1 cellular context compared by ENCODE assay signal in the genomic region with DNA sequence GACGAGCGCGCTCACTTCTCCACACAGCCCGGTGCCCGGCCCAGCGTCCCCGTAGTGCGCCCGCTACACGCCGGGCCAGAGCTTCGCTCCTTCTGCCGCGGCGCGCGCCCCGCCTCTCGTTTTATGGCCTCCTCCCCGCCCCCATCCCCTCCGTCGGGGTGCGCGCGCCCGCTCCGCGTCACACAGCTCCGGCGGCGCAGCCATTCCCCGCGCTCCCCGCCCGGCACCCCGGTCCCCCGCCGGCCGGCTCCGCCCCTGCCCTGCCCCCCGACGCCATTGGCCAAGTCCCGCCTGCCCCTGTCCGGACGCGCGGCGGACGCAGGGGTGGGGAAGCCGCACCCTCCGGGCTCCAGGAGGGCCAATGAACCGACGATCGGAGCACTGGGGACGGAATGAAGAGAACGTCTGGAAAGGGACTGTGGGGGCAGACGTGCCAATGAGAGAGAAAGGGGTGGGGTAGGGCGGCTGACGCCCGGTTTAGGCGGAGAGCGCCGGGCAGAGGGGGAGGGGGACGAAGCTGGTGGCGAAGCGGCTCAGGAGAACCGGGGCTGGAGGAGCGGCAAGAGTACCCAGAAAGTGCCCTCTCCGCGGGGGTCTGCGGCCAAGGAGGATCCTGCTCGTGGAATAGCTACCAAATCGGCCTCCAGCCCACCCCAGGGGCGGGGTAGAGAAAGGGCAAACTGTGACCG.
TF ChIP-seq lines count a peak whose summit lies in the region.

A gene with protein sequence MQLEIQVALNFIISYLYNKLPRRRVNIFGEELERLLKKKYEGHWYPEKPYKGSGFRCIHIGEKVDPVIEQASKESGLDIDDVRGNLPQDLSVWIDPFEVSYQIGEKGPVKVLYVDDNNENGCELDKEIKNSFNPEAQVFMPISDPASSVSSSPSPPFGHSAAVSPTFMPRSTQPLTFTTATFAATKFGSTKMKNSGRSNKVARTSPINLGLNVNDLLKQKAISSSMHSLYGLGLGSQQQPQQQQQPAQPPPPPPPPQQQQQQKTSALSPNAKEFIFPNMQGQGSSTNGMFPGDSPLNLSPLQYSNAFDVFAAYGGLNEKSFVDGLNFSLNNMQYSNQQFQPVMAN (minus strand): TSS at position 94 of the 689 bp plus-strand sequence. CDS start 2,337 bp downstream, outside the sequence.

TF ChIP-seq in K562, 482 proteins besides CTCF, POLR2A, EP300 and RAD21 (continued from another document and continues in another):
- TF ChIP-seq GATAD2B (IDR thresholded peaks at IDR 0.05; ENCODE audit: borderline replicate concordance) (0 out of 2 replicates have a peak, but pooled peaks have one; percentile 6), ZNF561 (CRISPR knock-in tag; conservative IDR thresholded peaks at IDR 0.05) (no peak), MYC (IDR thresholded peaks at IDR 0.05; ENCODE audit: low read depth, low read length) (peak; percentile 51), MYC (CRISPR knock-in tag; IDR thresholded peaks at IDR 0.05; ENCODE audit: borderline replicate concordance, low read depth) (no peak), ZNF23 (CRISPR knock-in tag; IDR thresholded peaks at IDR 0.05) (no peak), PHF8 (IDR thresholded peaks at IDR 0.05; ENCODE audit: borderline replicate concordance, low read length) (peak; percentile 54; the same call in 1 of the 2 replicates), PURB (CRISPR knock-in tag; IDR thresholded peaks at IDR 0.05; ENCODE audit: low read depth) (no peak), ZNF12 (CRISPR knock-in tag; IDR thresholded peaks at IDR 0.05) (0 out of 2 replicates have a peak, but pooled peaks have one; percentile 21), C11orf30 (IDR thresholded peaks at IDR 0.05; ENCODE audit: low read depth) (0 out of 2 replicates have a peak, but pooled peaks have one; percentile 3), BHLHE40 (IDR thresholded peaks at IDR 0.05; ENCODE audit: low read length) (0 out of 2 replicates have a peak, but pooled peaks have one; percentile 38), NELFE (IDR thresholded peaks at IDR 0.05; ENCODE audit: insufficient read depth, insufficient read length) (peak; percentile 99), MEIS2 (IDR thresholded peaks at IDR 0.05; ENCODE audit: partially characterized antibody) (no peak), SAFB2 (IDR thresholded peaks at IDR 0.05; ENCODE audit: borderline replicate concordance, low read depth, low read length, severe bottlenecking) (no peak), SMAD4 (CRISPR knock-in tag; conservative IDR thresholded peaks at IDR 0.05) (peak; percentile 64), ATF1 (CRISPR knock-in tag; IDR thresholded peaks at IDR 0.05) (peak; percentile 54; the same call in 1 of the 2 replicates), ATF1 (tag; IDR thresholded peaks at IDR 0.05) (peak; percentile 79), ZEB2 (IDR thresholded peaks at IDR 0.05) (no peak), OTX1 (CRISPR knock-in tag; IDR thresholded peaks at IDR 0.05) (peak; percentile 80), SMC3 (conservative IDR thresholded peaks at IDR 0.05; ENCODE audit: insufficient read depth, low read depth, low read length) (no peak), GTF2F1 (IDR thresholded peaks at IDR 0.05; ENCODE audit: low read depth, low read length) (peak; percentile 95), SMARCE1 (IDR thresholded peaks at IDR 0.05) (no peak), CTBP1 (IDR thresholded peaks at IDR 0.05; ENCODE audit: borderline replicate concordance) (peak; percentile 78), KLF16 (IDR thresholded peaks at IDR 0.05) (no peak), CBX1 (IDR thresholded peaks at IDR 0.05; ENCODE audit: low read depth) (peak; percentile 96), SIN3A (IDR thresholded peaks at IDR 0.05; ENCODE audit: borderline replicate concordance in 2 of 2, control insufficient read depth in 1 of 2, low read depth in 2 of 2, low read length in 2 of 2) (peak in 1 of 2 experiments; percentile 81; a peak in 1 of 4 replicates), MBD2 (IDR thresholded peaks at IDR 0.05; ENCODE audit: borderline replicate concordance, low read depth) (peak; percentile 86), POLR2B (IDR thresholded peaks at IDR 0.05; ENCODE audit: low read depth, partially characterized antibody) (peak; percentile 97), GABPB2 (CRISPR knock-in tag; conservative IDR thresholded peaks at IDR 0.05) (no peak), ZZZ3 (IDR thresholded peaks at IDR 0.05) (no peak), ZKSCAN1 (IDR thresholded peaks at IDR 0.05; ENCODE audit: low read depth, low read length) (peak; percentile 39; the same call in 1 of the 2 replicates), PTTG1 (tag; IDR thresholded peaks at IDR 0.05; ENCODE audit: low read depth) (no peak), KLF13 (tag; IDR thresholded peaks at IDR 0.05; ENCODE audit: borderline replicate concordance, low read depth) (no peak), NRF1 (conservative IDR thresholded peaks at IDR 0.05 in 1 of 2, IDR thresholded peaks at IDR 0.05 in 1 of 2) (peak; percentile 70 to 72; a peak in 3 of 4 replicates), KHSRP (IDR thresholded peaks at IDR 0.05) (no peak), SMAD2 (IDR thresholded peaks at IDR 0.05; ENCODE audit: low read depth, low read length) (no peak), PHF20 (IDR thresholded peaks at IDR 0.05; ENCODE audit: partially characterized antibody) (peak; percentile 11), NFYB (IDR thresholded peaks at IDR 0.05; ENCODE audit: extremely low read depth, insufficient read length) (no peak), PRMT5 (CRISPR knock-in tag; IDR thresholded peaks at IDR 0.05) (no peak)
- TF ChIP-seq, protein P1, sequence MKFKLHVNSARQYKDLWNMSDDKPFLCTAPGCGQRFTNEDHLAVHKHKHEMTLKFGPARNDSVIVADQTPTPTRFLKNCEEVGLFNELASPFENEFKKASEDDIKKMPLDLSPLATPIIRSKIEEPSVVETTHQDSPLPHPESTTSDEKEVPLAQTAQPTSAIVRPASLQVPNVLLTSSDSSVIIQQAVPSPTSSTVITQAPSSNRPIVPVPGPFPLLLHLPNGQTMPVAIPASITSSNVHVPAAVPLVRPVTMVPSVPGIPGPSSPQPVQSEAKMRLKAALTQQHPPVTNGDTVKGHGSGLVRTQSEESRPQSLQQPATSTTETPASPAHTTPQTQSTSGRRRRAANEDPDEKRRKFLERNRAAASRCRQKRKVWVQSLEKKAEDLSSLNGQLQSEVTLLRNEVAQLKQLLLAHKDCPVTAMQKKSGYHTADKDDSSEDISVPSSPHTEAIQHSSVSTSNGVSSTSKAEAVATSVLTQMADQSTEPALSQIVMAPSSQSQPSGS (CRISPR knock-in tag; IDR thresholded peaks at IDR 0.05) = no peak
- TF ChIP-seq, protein P2, sequence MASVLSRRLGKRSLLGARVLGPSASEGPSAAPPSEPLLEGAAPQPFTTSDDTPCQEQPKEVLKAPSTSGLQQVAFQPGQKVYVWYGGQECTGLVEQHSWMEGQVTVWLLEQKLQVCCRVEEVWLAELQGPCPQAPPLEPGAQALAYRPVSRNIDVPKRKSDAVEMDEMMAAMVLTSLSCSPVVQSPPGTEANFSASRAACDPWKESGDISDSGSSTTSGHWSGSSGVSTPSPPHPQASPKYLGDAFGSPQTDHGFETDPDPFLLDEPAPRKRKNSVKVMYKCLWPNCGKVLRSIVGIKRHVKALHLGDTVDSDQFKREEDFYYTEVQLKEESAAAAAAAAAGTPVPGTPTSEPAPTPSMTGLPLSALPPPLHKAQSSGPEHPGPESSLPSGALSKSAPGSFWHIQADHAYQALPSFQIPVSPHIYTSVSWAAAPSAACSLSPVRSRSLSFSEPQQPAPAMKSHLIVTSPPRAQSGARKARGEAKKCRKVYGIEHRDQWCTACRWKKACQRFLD (CRISPR knock-in tag; IDR thresholded peaks at IDR 0.05) = peak; percentile 93
- TF ChIP-seq, protein P3, sequence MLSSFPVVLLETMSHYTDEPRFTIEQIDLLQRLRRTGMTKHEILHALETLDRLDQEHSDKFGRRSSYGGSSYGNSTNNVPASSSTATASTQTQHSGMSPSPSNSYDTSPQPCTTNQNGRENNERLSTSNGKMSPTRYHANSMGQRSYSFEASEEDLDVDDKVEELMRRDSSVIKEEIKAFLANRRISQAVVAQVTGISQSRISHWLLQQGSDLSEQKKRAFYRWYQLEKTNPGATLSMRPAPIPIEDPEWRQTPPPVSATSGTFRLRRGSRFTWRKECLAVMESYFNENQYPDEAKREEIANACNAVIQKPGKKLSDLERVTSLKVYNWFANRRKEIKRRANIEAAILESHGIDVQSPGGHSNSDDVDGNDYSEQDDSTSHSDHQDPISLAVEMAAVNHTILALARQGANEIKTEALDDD (IDR thresholded peaks at IDR 0.05) = no peak
- TF ChIP-seq, protein P4, sequence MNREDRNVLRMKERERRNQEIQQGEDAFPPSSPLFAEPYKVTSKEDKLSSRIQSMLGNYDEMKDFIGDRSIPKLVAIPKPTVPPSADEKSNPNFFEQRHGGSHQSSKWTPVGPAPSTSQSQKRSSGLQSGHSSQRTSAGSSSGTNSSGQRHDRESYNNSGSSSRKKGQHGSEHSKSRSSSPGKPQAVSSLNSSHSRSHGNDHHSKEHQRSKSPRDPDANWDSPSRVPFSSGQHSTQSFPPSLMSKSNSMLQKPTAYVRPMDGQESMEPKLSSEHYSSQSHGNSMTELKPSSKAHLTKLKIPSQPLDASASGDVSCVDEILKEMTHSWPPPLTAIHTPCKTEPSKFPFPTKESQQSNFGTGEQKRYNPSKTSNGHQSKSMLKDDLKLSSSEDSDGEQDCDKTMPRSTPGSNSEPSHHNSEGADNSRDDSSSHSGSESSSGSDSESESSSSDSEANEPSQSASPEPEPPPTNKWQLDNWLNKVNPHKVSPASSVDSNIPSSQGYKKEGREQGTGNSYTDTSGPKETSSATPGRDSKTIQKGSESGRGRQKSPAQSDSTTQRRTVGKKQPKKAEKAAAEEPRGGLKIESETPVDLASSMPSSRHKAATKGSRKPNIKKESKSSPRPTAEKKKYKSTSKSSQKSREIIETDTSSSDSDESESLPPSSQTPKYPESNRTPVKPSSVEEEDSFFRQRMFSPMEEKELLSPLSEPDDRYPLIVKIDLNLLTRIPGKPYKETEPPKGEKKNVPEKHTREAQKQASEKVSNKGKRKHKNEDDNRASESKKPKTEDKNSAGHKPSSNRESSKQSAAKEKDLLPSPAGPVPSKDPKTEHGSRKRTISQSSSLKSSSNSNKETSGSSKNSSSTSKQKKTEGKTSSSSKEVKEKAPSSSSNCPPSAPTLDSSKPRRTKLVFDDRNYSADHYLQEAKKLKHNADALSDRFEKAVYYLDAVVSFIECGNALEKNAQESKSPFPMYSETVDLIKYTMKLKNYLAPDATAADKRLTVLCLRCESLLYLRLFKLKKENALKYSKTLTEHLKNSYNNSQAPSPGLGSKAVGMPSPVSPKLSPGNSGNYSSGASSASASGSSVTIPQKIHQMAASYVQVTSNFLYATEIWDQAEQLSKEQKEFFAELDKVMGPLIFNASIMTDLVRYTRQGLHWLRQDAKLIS (CRISPR knock-in tag; IDR thresholded peaks at IDR 0.05) = peak; percentile 99; the same call in 1 of the 2 replicates
- TF ChIP-seq, protein P5, sequence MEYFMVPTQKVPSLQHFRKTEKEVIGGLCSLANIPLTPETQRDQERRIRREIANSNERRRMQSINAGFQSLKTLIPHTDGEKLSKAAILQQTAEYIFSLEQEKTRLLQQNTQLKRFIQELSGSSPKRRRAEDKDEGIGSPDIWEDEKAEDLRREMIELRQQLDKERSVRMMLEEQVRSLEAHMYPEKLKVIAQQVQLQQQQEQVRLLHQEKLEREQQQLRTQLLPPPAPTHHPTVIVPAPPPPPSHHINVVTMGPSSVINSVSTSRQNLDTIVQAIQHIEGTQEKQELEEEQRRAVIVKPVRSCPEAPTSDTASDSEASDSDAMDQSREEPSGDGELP (CRISPR knock-in tag; IDR thresholded peaks at IDR 0.05; ENCODE audit: borderline replicate concordance) = peak; percentile 74; the same call in 1 of the 2 replicates
- TF ChIP-seq, protein P6, sequence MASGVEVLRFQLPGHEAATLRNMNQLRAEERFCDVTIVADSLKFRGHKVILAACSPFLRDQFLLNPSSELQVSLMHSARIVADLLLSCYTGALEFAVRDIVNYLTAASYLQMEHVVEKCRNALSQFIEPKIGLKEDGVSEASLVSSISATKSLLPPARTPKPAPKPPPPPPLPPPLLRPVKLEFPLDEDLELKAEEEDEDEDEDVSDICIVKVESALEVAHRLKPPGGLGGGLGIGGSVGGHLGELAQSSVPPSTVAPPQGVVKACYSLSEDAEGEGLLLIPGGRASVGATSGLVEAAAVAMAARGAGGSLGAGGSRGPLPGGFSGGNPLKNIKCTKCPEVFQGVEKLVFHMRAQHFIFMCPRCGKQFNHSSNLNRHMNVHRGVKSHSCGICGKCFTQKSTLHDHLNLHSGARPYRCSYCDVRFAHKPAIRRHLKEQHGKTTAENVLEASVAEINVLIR (CRISPR knock-in tag; IDR thresholded peaks at IDR 0.05) = peak; percentile 60; the same call in 1 of the 2 replicates
- TF ChIP-seq, protein P7, sequence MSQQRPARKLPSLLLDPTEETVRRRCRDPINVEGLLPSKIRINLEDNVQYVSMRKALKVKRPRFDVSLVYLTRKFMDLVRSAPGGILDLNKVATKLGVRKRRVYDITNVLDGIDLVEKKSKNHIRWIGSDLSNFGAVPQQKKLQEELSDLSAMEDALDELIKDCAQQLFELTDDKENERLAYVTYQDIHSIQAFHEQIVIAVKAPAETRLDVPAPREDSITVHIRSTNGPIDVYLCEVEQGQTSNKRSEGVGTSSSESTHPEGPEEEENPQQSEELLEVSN (IDR thresholded peaks at IDR 0.05; ENCODE audit: borderline replicate concordance in 1 of 2, extremely low read depth in 1 of 2, insufficient read depth in 1 of 2, insufficient read length in 1 of 2, low read depth in 1 of 2, low read length in 1 of 2, poor library complexity in 1 of 2, severe bottlenecking in 1 of 2) = peak; percentile 30 to 85
- TF ChIP-seq, protein P8, sequence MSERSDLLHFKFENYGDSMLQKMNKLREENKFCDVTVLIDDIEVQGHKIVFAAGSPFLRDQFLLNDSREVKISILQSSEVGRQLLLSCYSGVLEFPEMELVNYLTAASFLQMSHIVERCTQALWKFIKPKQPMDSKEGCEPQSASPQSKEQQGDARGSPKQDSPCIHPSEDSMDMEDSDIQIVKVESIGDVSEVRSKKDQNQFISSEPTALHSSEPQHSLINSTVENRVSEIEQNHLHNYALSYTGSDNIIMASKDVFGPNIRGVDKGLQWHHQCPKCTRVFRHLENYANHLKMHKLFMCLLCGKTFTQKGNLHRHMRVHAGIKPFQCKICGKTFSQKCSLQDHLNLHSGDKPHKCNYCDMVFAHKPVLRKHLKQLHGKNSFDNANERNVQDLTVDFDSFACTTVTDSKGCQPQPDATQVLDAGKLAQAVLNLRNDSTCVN (CRISPR knock-in tag; IDR thresholded peaks at IDR 0.05) = peak; percentile 87
